8 cellular contexts compared by ENCODE assay signal in the genomic region with DNA sequence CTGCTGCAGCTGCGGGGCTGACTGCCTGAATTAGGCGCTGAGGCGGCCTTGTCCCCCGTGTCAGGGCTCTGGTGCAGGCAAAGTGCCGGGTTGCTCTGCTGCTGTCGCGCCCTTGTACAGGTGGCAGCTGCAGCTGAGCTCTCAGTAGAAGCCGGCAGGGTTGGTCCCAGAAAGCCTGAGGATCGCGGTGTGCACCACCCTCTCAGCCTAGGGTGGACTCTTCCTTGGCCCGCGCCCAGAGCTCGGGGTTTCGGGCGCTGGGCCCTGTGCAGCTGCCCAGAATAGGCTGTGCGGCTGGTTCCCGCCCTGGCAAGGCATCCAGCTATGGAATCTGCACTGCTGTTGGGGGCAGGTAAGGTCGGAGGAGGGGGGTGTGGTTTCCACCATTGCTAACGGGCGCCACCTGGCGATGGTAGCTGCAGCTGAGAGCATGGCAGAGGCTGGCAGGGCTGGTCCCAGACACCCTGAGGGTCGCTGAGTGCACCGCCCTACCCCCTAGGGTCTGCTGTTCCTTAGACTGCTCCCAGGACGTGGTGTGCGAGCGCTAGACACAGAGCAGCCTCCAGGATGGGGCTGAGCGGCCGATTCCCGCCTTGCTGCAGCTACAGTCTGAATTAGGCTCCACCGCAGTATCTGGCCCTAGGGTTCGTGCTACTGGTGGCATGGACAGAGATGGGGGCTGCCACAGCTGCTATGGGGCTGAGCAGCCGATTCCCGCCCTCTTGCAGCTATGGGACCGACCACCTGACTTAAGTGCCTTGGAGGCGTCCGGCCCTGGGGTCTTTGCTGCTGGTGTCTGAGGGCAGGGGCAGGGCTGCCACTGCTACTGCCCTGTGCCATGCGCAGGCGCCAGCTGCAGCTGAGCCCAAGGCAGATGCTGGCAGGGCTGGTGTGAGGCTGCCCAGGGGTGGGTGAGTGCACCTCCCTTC.
DNase-seq lines count a peak whose midpoint lies in the region; TF ChIP-seq lines count a peak whose summit lies in the region.
"Not testable (repeated sequence)": the region's sequence is repeated elsewhere in the genome, so short reads cannot be mapped to it uniquely, and the experiment has no call there.

No MANE protein-coding gene starts in this region.

- not testable (repeated sequence) for TF ChIP-seq POLR2A in thyroid gland (IDR thresholded peaks at IDR 0.05)

- H3K4me1 Mint-ChIP-seq in HFFc6 (ENCODE audit: low read depth) = peaks cover 36% of the 10 kb centered on the region

- H3K27ac ChIP-seq in thyroid gland = not testable (repeated sequence)

- H3K4me3 Mint-ChIP-seq in HFFc6 = peak overlapping the region; percentile 68

- H3K27me3 Mint-ChIP-seq in HFFc6 (ENCODE audit: insufficient read depth) = not testable (repeated sequence)

- 8 to 16% methylated on average over 8 to 20 of the region's 38 CpGs for WGBS in thyroid gland, 2 donors

- H2AFZ ChIP-seq in neuron (ENCODE audit: low read depth, low read length) = peak overlapping the region; percentile 76

- H3K9me3 ChIP-seq in neuron (ENCODE audit: low read length); thyroid gland: not testable (repeated sequence)

- H3K36me3 Mint-ChIP-seq in HFFc6 (ENCODE audit: low read depth) = not testable (repeated sequence)

- peaks cover 11% of the 10 kb centered on the region for H3K27me3 ChIP-seq in neuron (ENCODE audit: insufficient read depth, low read length)
- H3K27me3 ChIP-seq in thyroid gland = not testable (repeated sequence)

- H3K36me3 ChIP-seq in neuron (ENCODE audit: insufficient read depth, low read length); thyroid gland: not testable (repeated sequence)

- intact Hi-C loops in thyroid gland (cut with DNase I) = loop anchor here (5.0 kb wide), 2 partner anchors 130 to 255 kb away; no protein-coding TSS in a partner anchor

- H3K4me3 ChIP-seq in GM12864 (ENCODE audit: low read depth, low read length) (peak overlapping the region; percentile 49), neuron (ENCODE audit: low read length) (peak overlapping the region; percentile 42), thyroid gland (replicated peaks in 1 of 3) (peak overlapping the region in 1 of 3 donors; percentile 17)

- peaks cover 19% of the 10 kb centered on the region for H3K9me3 Mint-ChIP-seq in HFFc6

- TF ChIP-seq CTCF in GM12864 (IDR thresholded peaks at IDR 0.05; ENCODE audit: low read depth, low read length, missing control alignments) (peak; percentile 72), HFFc6 (IDR thresholded peaks at IDR 0.05) (peak; percentile 81), thyroid gland (IDR thresholded peaks at IDR 0.05) (peak; percentile 24 to 80 (median 68))

- not testable (repeated sequence) for H3K27ac Mint-ChIP-seq in HFFc6

- peaks cover 11% of the 10 kb centered on the region for H3K4me1 ChIP-seq in neuron (ENCODE audit: insufficient read depth, low read length)
- peaks cover 15% of the 10 kb centered on the region in 2 donors for H3K4me1 ChIP-seq in thyroid gland

- DNase-seq in GM12864 (ENCODE audit: low read depth) = not testable (repeated sequence)
- DNase-seq in HFFc6 (peak; percentile 28), LoVo (ENCODE audit: low spot score) (peak; percentile 51), SHP77 (lab: John Stamatoyannopoulos, UW) (peak; percentile 33 to 71), germinal center (ENCODE audit: low spot score) (peak; percentile 46), thyroid gland (peak; percentile 77 to 82)
- DNase-seq in activated naive CD4-positive, alpha-beta T cell treated with anti-CD3 and anti-CD28 coated beads, Interleukin-2, amount 50 U/mL, for 16 hours = peak; percentile 66
